15 cellular contexts compared by ENCODE assay signal in genomic region chr6:101391772-101392560, GRCh38. TPM values are rescaled to one million over a fixed set of nuclear protein-coding genes. Genes with fewer than 3 reads are reported as not detected.
DNase-seq lines count a peak whose midpoint lies in the region; ATAC-seq and TF ChIP-seq lines count a peak whose summit lies in the region.
"Had no signal": no experiment of that assay in that cellular context is flagged by ENCODE, and none has a peak within 500 bp of the region (broad histone marks: within the 10 kb centered on the region; RNA-seq: fewer than 3 reads in every experiment).

No MANE protein-coding gene starts in this region.

- peak overlapping the region; percentile 71 for H3K4me3 ChIP-seq in AG10803 (ENCODE audit: low read length)
- peak overlapping the region; percentile 67 for H3K4me3 ChIP-seq in brain microvascular endothelial cell (ENCODE audit: low read depth, low read length)
- no peak overlapping the region for H3K4me3 ChIP-seq in A673 (ENCODE audit: low read depth, low read length, poor library complexity, severe bottlenecking)
- H3K4me3 ChIP-seq: HAP-1, upper lobe of left lung had no signal

- peaks cover 11% of the 10 kb centered on the region for H3K4me1 ChIP-seq in A673 (ENCODE audit: insufficient read depth, low read length, poor library complexity, severe bottlenecking)

- H3K27ac ChIP-seq in brain microvascular endothelial cell (no peak overlapping the region), A673 (ENCODE audit: low read depth, low read length, poor library complexity, severe bottlenecking) (no peak overlapping the region)
- H3K27ac ChIP-seq: upper lobe of left lung had no signal

- no peaks in the 10 kb centered on the region for H3K27me3 Mint-ChIP-seq in HFFc6 (ENCODE audit: insufficient read depth)

- H3K9me3 Mint-ChIP-seq in HFFc6: no peaks in the 10 kb centered on the region
- H3K9me3 Mint-ChIP-seq: T-helper 1 cell treated with Interleukin-12 subunit alpha and Interleukin-12 subunit beta and Interleukin-4 antibody, amounts not matched to agents 30 μg/mL and 1 μg/mL, for 36 hours had no signal

- peaks cover 51% of the 10 kb centered on the region for H3K4me1 Mint-ChIP-seq in HFFc6 (ENCODE audit: low read depth)

- no peaks in the 10 kb centered on the region for H3K27me3 ChIP-seq in brain microvascular endothelial cell (replicated peaks)
- H3K27me3 ChIP-seq in A673 (replicated peaks; ENCODE audit: insufficient read depth, low read depth, low read length, poor library complexity): no peaks in the 10 kb centered on the region

- no peaks in the 10 kb centered on the region for H3K36me3 Mint-ChIP-seq in HFFc6 (ENCODE audit: low read depth)

- peak overlapping the region; percentile 91 for H3K27ac Mint-ChIP-seq in HFFc6
- H3K27ac Mint-ChIP-seq: T-helper 1 cell treated with Interleukin-12 subunit alpha and Interleukin-12 subunit beta and Interleukin-4 antibody, amounts not matched to agents 30 μg/mL and 1 μg/mL, for 36 hours had no signal

- TF ChIP-seq CTCF in AG10803 (conservative IDR thresholded peaks at IDR 0.05; ENCODE audit: low read length) (no peak), HFFc6 (IDR thresholded peaks at IDR 0.05) (no peak), brain microvascular endothelial cell (IDR thresholded peaks at IDR 0.05; ENCODE audit: low read depth, low read length, missing control alignments) (no peak), A673 (conservative IDR thresholded peaks at IDR 0.05; ENCODE audit: low read depth, low read length) (no peak)

- intact Hi-C loops in A673 (cut with micrococcal nuclease; ENCODE audit: unreplicated experiment): loop anchor here (5.0 to 10.0 kb wide), 2 partner anchors 280 to 663 kb away; no protein-coding TSS in a partner anchor

- DNase-seq in AG10803 (ENCODE audit: low read depth): peak; percentile 52
- DNase-seq in HFFc6: peak; percentile 67
- no peak for DNase-seq in brain microvascular endothelial cell
- peak; percentile 28 for DNase-seq in medulla oblongata (ENCODE audit: extremely low spot score)
- no peak for DNase-seq in NCI-H446 treated with DMSO at 0.1 percent for 48 hours (lab: John Stamatoyannopoulos, UW)
- no peak for DNase-seq in A673 (ENCODE audit: low spot score)
- no peak for DNase-seq in stimulated activated CD4-positive, alpha-beta T cell treated with anti-CD3 and anti-CD28 coated beads, Interleukin-4, amount 100 ng/mL, for 1 hour
- DNase-seq: activated CD8-positive, alpha-beta memory T cell treated with anti-CD3 and anti-CD28 coated beads, Interleukin-2, amount 50 U/mL, for 48 hours; Calu3 had no signal

- H3K36me3 ChIP-seq in brain microvascular endothelial cell (replicated peaks) (no peaks in the 10 kb centered on the region), A673 (ENCODE audit: insufficient read depth, low read length, poor library complexity, severe bottlenecking) (no peaks in the 10 kb centered on the region)
- H3K36me3 ChIP-seq: HAP-1, upper lobe of left lung had no signal

- peak overlapping the region; percentile 95 for H3K4me3 Mint-ChIP-seq in HFFc6
- H3K4me3 Mint-ChIP-seq: T-helper 1 cell treated with Interleukin-12 subunit alpha and Interleukin-12 subunit beta and Interleukin-4 antibody, amounts not matched to agents 30 μg/mL and 1 μg/mL, for 36 hours had no signal

- BruUV-seq in A673 (replicated peaks; lab: Mats Ljungman, UMichigan): no TSS peak

- CTCF ChIA-PET in A673 (lab: Charles Lee): no interaction called here

- POLR2A ChIA-PET in A673 (lab: Charles Lee; ENCODE audit: low non-redundant PET): no interaction called here

- in situ Hi-C loops in brain microvascular endothelial cell (cut with HindIII; ENCODE audit: low pct_ligation_motif_present, low sequenced_read_pairs): no loop called here

- no peak for ATAC-seq in GM21526 (IDR thresholded peaks at IDR 0.05; ENCODE audit: low FRiP score, unreplicated experiment)

- H3K9me3 ChIP-seq in A673 (ENCODE audit: low read depth, low read length, poor library complexity, severe bottlenecking): no peaks in the 10 kb centered on the region
- H3K9me3 ChIP-seq: HAP-1, upper lobe of left lung had no signal

RNA-seq across cellular contexts. Expression of gene GRIK2, which starts 1.5 kb away (rescaled TPM):
- total RNA-seq in HFFc6 (2021; fragmentation: NEBNext Ultra II Directional; extraction: Animal tissue kit (Norgen Biotek cat#: 25700)): 10 to 100 TPM; 25.0 to 33.3 (median 28.3) TPM
- 62.1 and 65.6 TPM in 2 replicates for total RNA-seq in A673 (2021)
- total RNA-seq: HT1080, NCI-H460 had no signal

Comparison
In these comparisons a context has a peak if more than half of its experiments do, and no peak if none do; other contexts are left out.
1. DNase-seq: peak in AG10803 (single experiment), HFFc6 (single experiment) and medulla oblongata (single experiment); none in brain microvascular endothelial cell (single experiment), NCI-H446 treated with DMSO at 0.1 percent for 48 hours (single experiment), A673 (single experiment) and stimulated activated CD4-positive, alpha-beta T cell treated with anti-CD3 and anti-CD28 coated beads, Interleukin-4, amount 100 ng/mL, for 1 hour (single experiment).